ENCODE assay signal across 8 cellular contexts in the genomic region with DNA sequence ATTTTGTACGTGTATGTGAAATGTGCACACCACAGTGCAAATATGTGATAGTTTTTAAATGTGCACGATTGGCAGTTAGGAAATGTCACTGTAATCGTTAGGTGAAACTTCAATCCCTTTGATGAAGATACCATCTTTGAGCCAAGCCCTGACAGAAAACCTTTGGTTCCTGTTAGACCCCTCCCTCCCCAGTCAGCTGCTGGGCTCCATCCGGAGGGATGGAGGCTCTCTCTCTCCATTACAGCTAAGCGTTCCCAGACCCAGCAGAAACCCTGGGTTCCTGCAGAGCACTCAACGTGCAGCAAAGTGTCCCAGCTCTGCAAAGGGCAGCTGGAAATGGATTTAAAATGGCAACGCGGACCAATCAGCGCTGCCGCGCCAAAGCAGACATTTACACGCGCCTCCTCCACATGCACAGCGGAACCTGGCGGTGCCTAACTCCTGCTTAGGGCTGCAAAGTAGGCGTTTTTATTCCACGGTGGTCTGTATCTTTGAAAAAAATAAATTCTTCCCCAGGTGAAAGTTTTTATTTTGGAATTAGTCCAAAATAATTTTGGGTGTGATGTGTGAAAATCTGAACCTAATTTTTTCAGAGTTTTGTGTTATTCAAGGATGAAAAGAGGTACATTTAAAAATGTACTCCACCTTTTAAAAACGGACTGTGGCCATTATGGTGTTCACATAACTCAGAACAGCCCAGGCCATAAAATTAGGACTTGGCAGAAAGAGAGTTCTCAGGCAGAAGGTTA. TPM values are rescaled to one million over a fixed set of nuclear protein-coding genes. Genes with fewer than 3 reads are reported as not detected.
DNase-seq lines count a peak whose midpoint lies in the region; ATAC-seq and TF ChIP-seq lines count a peak whose summit lies in the region.

No MANE protein-coding gene starts in this region.

- H3K27ac Mint-ChIP-seq in T-cell: no peak overlapping the region

- H3K4me1 Mint-ChIP-seq in T-cell: peaks cover 21 to 30% (median 29%) of the 10 kb centered on the region in 3 donors

- H3K4me3 Mint-ChIP-seq in T-cell: peak overlapping the region; percentile 4 to 81 (median 37)

- no peaks in the 10 kb centered on the region for H3K36me3 ChIP-seq in left ventricle myocardium inferior

- POLR2A ChIA-PET in T-cell (lab: Charles Lee): no interaction called here

- H3K27ac ChIP-seq in left ventricle myocardium inferior (replicated peaks): no peak overlapping the region

- CTCF ChIA-PET in T-cell (lab: Charles Lee): interaction anchor here in 1 of 2 donors (0.8 kb wide), 1 partner anchor 498 kb away, joined by 3 read pairs; no protein-coding TSS in a partner anchor

- peaks cover 38% of the 10 kb centered on the region for H3K4me1 ChIP-seq in left ventricle myocardium inferior

- peaks cover 89% of the 10 kb centered on the region for H3K27me3 ChIP-seq in left ventricle myocardium inferior (ENCODE audit: low read depth)

- H3K9me3 Mint-ChIP-seq in T-cell: peaks cover 0 to 4% (median 0%) of the 10 kb centered on the region in 3 donors

- peaks cover 49 to 59% of the 10 kb centered on the region in 2 donors for H3K27me3 Mint-ChIP-seq in T-cell

- peak overlapping the region; percentile 73 for H3K4me3 ChIP-seq in left ventricle myocardium inferior

- H3K9me3 ChIP-seq in left ventricle myocardium inferior (replicated peaks): no peaks in the 10 kb centered on the region

- intact Hi-C loops in left ventricle myocardium inferior (cut with micrococcal nuclease): no loop called here

- no peak for TF ChIP-seq CTCF in left ventricle myocardium inferior (IDR thresholded peaks at IDR 0.05; ENCODE audit: borderline replicate concordance)

- ATAC-seq in T-cell (replicated peaks in 1 of 4) (no peak), GM21576 (IDR thresholded peaks at IDR 0.05; ENCODE audit: unreplicated experiment) (no peak), HG02852 (IDR thresholded peaks at IDR 0.05; ENCODE audit: unreplicated experiment) (no peak)

- H3K36me3 Mint-ChIP-seq in T-cell: no peaks in the 10 kb centered on the region

- peak; percentile 24 for DNase-seq in stimulated activated CD4-positive, alpha-beta T cell treated with anti-CD3 and anti-CD28 coated beads, Interleukin-15, amount 100 ng/mL, for 24 hours
- DNase-seq in stimulated activated CD4-positive, alpha-beta T cell treated with anti-CD3 and anti-CD28 coated beads, Interleukin-4, amount 100 ng/mL, for 1 hour: no peak
- DNase-seq in T-cell: no peak
- no peak for DNase-seq in left ventricle myocardium inferior
- DNase-seq in smooth muscle cell of the brain vasculature (ENCODE audit: low read depth, low spot score): peak; percentile 86
- DNase-seq in NCI-H1436 treated with DMSO at 0.1 percent for 48 hours (lab: John Stamatoyannopoulos, UW): no peak

RNA-seq across cellular contexts. Expression of a gene that starts 1.4 kb away (rescaled TPM):
- total RNA-seq in T-cell: under 1 TPM in 3 of 5 donors, not detected in 2; 0.26 to 0.32 (median 0.28) TPM
- total RNA-seq in left ventricle myocardium inferior: not detected

Comparison
In these comparisons a context has a peak if more than half of its experiments do, and no peak if none do; other contexts are left out.
1. DNase-seq: peak in stimulated activated CD4-positive, alpha-beta T cell treated with anti-CD3 and anti-CD28 coated beads, Interleukin-15, amount 100 ng/mL, for 24 hours (single experiment) and smooth muscle cell of the brain vasculature (single experiment); none in stimulated activated CD4-positive, alpha-beta T cell treated with anti-CD3 and anti-CD28 coated beads, Interleukin-4, amount 100 ng/mL, for 1 hour (single experiment), T-cell (0 of 34), left ventricle myocardium inferior (single experiment) and NCI-H1436 treated with DMSO at 0.1 percent for 48 hours (single experiment).